ENCODE assay signal across 9 cellular contexts in genomic region chr3:13414040-13414729, GRCh38. TPM values are rescaled to one million over a fixed set of nuclear protein-coding genes. Genes with fewer than 3 reads are reported as not detected.
DNase-seq lines count a peak whose midpoint lies in the region; ATAC-seq lines count a peak whose summit lies in the region.
"Had no signal": no experiment of that assay in that cellular context is flagged by ENCODE, and none has a peak within 500 bp of the region (broad histone marks: within the 10 kb centered on the region; RNA-seq: fewer than 3 reads in every experiment).

No MANE protein-coding gene starts in this region.

- peak; percentile 94 for ATAC-seq in GM18909 (IDR thresholded peaks at IDR 0.05; ENCODE audit: poor library complexity, unreplicated experiment)
- ATAC-seq in HG02970 (IDR thresholded peaks at IDR 0.05; ENCODE audit: low FRiP score, unreplicated experiment) = peak; percentile 78
- peak; percentile 61 for ATAC-seq in aorta (ENCODE audit: low FRiP score)

- H3K9me3 ChIP-seq in mucosa of rectum (ENCODE audit: control insufficient read depth in 2 of 2, low read length in 2 of 2) (no peaks in the 10 kb centered on the region), aorta (ENCODE audit: control insufficient read depth, low read length) (no peaks in the 10 kb centered on the region)
- H3K9me3 ChIP-seq: thoracic aorta had no signal

- peaks cover 7% of the 10 kb centered on the region in 2 donors for H3K4me1 ChIP-seq in mucosa of rectum (ENCODE audit: control insufficient read depth in 2 of 2, insufficient read depth in 2 of 2, low read length in 2 of 2)
- no peaks in the 10 kb centered on the region for H3K4me1 ChIP-seq in aorta (ENCODE audit: control insufficient read depth in 1 of 2, insufficient read depth in 2 of 2, low read length in 2 of 2)

- peak; percentile 6 for DNase-seq in RPMI7951 (ENCODE audit: low read depth)
- DNase-seq in activated gamma-delta T cell (lab: John Stamatoyannopoulos, UW) = peak; percentile 50
- DNase-seq in aorta = peak in 1 of 2 donors; percentile 75
- DNase-seq in NCI-H2227 (lab: John Stamatoyannopoulos, UW; ENCODE audit: unreplicated experiment) = no peak
- no peak for DNase-seq in SHP77 (lab: John Stamatoyannopoulos, UW)

- WGBS in aorta, 2 donors = 86 to 88% methylated on average over 14 of the region's 14 CpGs

- no peak overlapping the region for H3K4me3 ChIP-seq in mucosa of rectum (ENCODE audit: low read length in 2 of 2)
- H3K4me3 ChIP-seq in aorta (ENCODE audit: low read length in 2 of 2) = no peak overlapping the region
- H3K4me3 ChIP-seq: thoracic aorta had no signal

- H3K36me3 ChIP-seq in mucosa of rectum (ENCODE audit: control insufficient read depth in 2 of 2, insufficient read depth in 2 of 2, low read length in 2 of 2) (no peaks in the 10 kb centered on the region), aorta (ENCODE audit: control insufficient read depth in 1 of 2, insufficient read depth in 2 of 2, low read length in 1 of 2) (no peaks in the 10 kb centered on the region)
- H3K36me3 ChIP-seq: thoracic aorta had no signal

- intact Hi-C loops in aorta (cut with DNase I) = no loop called here

- no peak overlapping the region for H3K9ac ChIP-seq in mucosa of rectum (ENCODE audit: low read depth in 1 of 2, low read length in 2 of 2)

- H3K27me3 ChIP-seq in mucosa of rectum (ENCODE audit: control insufficient read depth in 2 of 2, insufficient read depth in 2 of 2, low read length in 2 of 2) = peaks cover 0 to under 1% of the 10 kb centered on the region in 2 donors
- H3K27me3 ChIP-seq in aorta (ENCODE audit: control insufficient read depth in 1 of 2, insufficient read depth in 2 of 2, low read length in 1 of 2) = no peaks in the 10 kb centered on the region

- H3K27ac ChIP-seq in mucosa of rectum (ENCODE audit: low read depth in 2 of 2, low read length in 2 of 2) (peak overlapping the region; percentile 13 to 77), aorta (ENCODE audit: low read depth in 1 of 2, low read length in 2 of 2) (no peak overlapping the region)
- H3K27ac ChIP-seq: thoracic aorta had no signal

RNA-seq across cellular contexts. Expression of gene NUP210, which starts 5.9 kb away (rescaled TPM):
- total RNA-seq in RPMI7951 (2014; rRNA removed; shearing (Covaris generic)) = 0.24 and 0.29 TPM in 2 replicates
- total RNA-seq in aorta = 1 to 10 TPM; 2.8 to 4.8 TPM
- polyA plus RNA-seq in aorta = under 1 TPM; 0.49 to 0.63 TPM

Comparison
In these comparisons a context has a peak if more than half of its experiments do, and no peak if none do; other contexts are left out.
1. DNase-seq: peak in RPMI7951 (single experiment) and activated gamma-delta T cell (single experiment); none in NCI-H2227 (single experiment) and SHP77 (0 of 2).
2. H3K27ac ChIP-seq: peak in mucosa of rectum (2 of 2); none in aorta (0 of 2).
3. Peak in every context shown above with its lines, with median percentiles within 50 percentile points of each other: ATAC-seq.